In the genomic region with DNA sequence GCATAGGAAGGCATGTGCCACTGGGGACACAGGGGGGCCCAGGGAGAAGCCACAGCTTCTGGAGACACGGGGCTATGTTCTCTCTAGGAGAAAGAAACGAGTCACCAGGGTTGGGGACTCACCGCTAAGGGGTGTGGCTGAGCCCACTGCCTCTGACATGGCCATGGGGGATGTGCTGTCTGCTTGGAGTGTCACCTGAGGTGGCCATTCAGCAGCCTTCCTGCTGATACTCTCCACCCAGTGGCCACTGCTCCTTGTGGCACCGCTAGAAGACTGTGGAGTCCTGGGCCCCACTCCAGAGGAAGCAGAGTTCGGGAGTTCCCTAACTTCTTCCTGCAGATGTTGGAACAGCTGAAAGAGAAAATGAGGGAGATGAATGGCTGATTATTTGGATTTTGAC, we compare ENCODE assay signal across 14 cellular contexts.
"Had no signal": no experiment of that assay in that cellular context is flagged by ENCODE, and none has a peak within 500 bp of the region (broad histone marks: within the 10 kb centered on the region; RNA-seq: fewer than 3 reads in every experiment).

No MANE protein-coding gene starts in this region.

- H3K27ac Mint-ChIP-seq: mesothelial cell of epicardium, T-cell had no signal

- H3K36me3 ChIP-seq: gastroesophageal sphincter, ovary, tibial artery had no signal

- DNase-seq: activated CD4-positive, CD25-positive, alpha-beta regulatory T cell; activated gamma-delta T cell; activated T-cell treated with anti-CD3 and anti-CD28 coated beads, Interleukin-2, amount 50 U/mL, for 48 hours; ovary; stimulated activated CD4-positive, alpha-beta T cell treated with anti-CD3 and anti-CD28 coated beads, Interleukin-4, amount 100 ng/mL, for 24 hours; T-cell; T1000; tibial artery had no signal

- H3K27ac ChIP-seq: gastroesophageal sphincter, ovary, SK-N-MC, tibial artery had no signal

- H3K4me1 ChIP-seq: tibial artery had no signal

- H3K9me3 ChIP-seq: gastroesophageal sphincter, ovary, tibial artery had no signal

- H3K27me3 ChIP-seq: gastroesophageal sphincter, ovary, tibial artery had no signal

- H3K36me3 Mint-ChIP-seq: mesothelial cell of epicardium, T-cell had no signal

- H3K4me3 Mint-ChIP-seq: mesothelial cell of epicardium, neural crest cell, T-cell had no signal

- FAIRE-seq: colon, keratinocyte had no signal

- ATAC-seq: gastroesophageal sphincter, T-cell had no signal

- H3K4me3 ChIP-seq: gastroesophageal sphincter, ovary, SK-N-MC, tibial artery had no signal
